ENCODE assay signal across 9 cellular contexts in genomic region chr20:50844430-50845100, GRCh38. TPM values are rescaled to one million over a fixed set of nuclear protein-coding genes. Genes with fewer than 3 reads are reported as not detected.
A peak's percentile ranks its signal among the peaks of the same experiment; 100 is the strongest.
DNase-seq lines count a peak whose midpoint lies in the region; ATAC-seq, FAIRE-seq and TF ChIP-seq lines count a peak whose summit lies in the region.
"Had no signal": no experiment of that assay in that cellular context is flagged by ENCODE, and none has a peak within 500 bp of the region (broad histone marks: within the 10 kb centered on the region; RNA-seq: fewer than 3 reads in every experiment).

No MANE protein-coding gene starts in this region.

- no peak for TF ChIP-seq POLR2A in transverse colon (IDR thresholded peaks at IDR 0.05)

- TF ChIP-seq EP300 in transverse colon (IDR thresholded peaks at IDR 0.05; ENCODE audit: low read depth), result no peak

- TF ChIP-seq CTCF in GM13976 (IDR thresholded peaks at IDR 0.05; ENCODE audit: borderline replicate concordance, control extremely low read depth, extremely low read depth, insufficient read depth, missing control alignments) (no peak), ascending aorta (IDR thresholded peaks at IDR 0.05) (no peak), transverse colon (IDR thresholded peaks at IDR 0.05) (no peak)

- ATAC-seq in GM21528 (IDR thresholded peaks at IDR 0.05; ENCODE audit: low FRiP score, unreplicated experiment), result peak; percentile 93

- FAIRE-seq in frontal cortex (lab: Jason Lieb, UNC), result no peak

- H3K27ac ChIP-seq in ascending aorta (peak overlapping the region; percentile 33 to 61), transverse colon (no peak overlapping the region)

- 66% methylated on average over 8 of the region's 9 CpGs; no CpG with 5 or more reads in 1 of the 2 donors for WGBS in transverse colon (ENCODE audit: low coverage in 1 of 2), 2 donors

- H3K36me3 ChIP-seq in ascending aorta (no peaks in the 10 kb centered on the region), transverse colon (no peaks in the 10 kb centered on the region)
- H3K36me3 ChIP-seq: Peyer's patch had no signal

- peaks cover 4 to 28% of the 10 kb centered on the region in 2 donors for H3K4me1 ChIP-seq in ascending aorta
- H3K4me1 ChIP-seq in transverse colon, result peaks cover 0 to 13% (median 11%) of the 10 kb centered on the region in 4 donors

- H3K27me3 ChIP-seq in ascending aorta, result no peaks in the 10 kb centered on the region
- no peaks in the 10 kb centered on the region for H3K27me3 ChIP-seq in transverse colon
- H3K27me3 ChIP-seq: Peyer's patch had no signal

- peak; percentile 93 for DNase-seq in GM13976 (ENCODE audit: low spot score)
- peak; percentile 95 for DNase-seq in HT1080 (ENCODE audit: low read depth)
- DNase-seq in ascending aorta (ENCODE audit: low spot score in 2 of 2), result peak; percentile 48 to 85
- DNase-seq in stimulated activated CD4-positive, alpha-beta T cell treated with anti-CD3 and anti-CD28 coated beads, Interleukin-1b, Interleukin-23, amount 100 ng/mL, for 48 hours, result peak; percentile 52
- no peak for DNase-seq in transverse colon
- DNase-seq in HuH-7.5 (ENCODE audit: low spot score), result no peak
- DNase-seq in frontal cortex (ENCODE audit: low spot score in 2 of 2), result no peak

- intact Hi-C loops in ascending aorta (cut with DNase I) (loop anchor here (2.0 kb wide), 1 partner anchor 20 kb away; no protein-coding TSS in a partner anchor), transverse colon (cut with DNase I; ENCODE audit: low total_unique reads) (no loop called here)

- in situ Hi-C loops in GM13976 (cut with MboI; ENCODE audit: low sequenced_read_pairs, unreplicated experiment), result no loop called here
- in situ Hi-C loops in transverse colon (cut with MboI; ENCODE audit: low pct_ligation_motif_present in 1 of 4, low pct_unique_long_range_greater_than_20kb in 1 of 4, low sequenced_read_pairs in 3 of 4), result no loop called here

- H3K4me3 ChIP-seq in ascending aorta, result no peak overlapping the region
- no peak overlapping the region for H3K4me3 ChIP-seq in transverse colon
- H3K4me3 ChIP-seq: Peyer's patch had no signal

- H3K9me3 ChIP-seq in ascending aorta (no peaks in the 10 kb centered on the region), transverse colon (no peaks in the 10 kb centered on the region)
- H3K9me3 ChIP-seq: Peyer's patch had no signal

RNA-seq across cellular contexts. Expression of gene BCAS4, which starts 49.7 kb away (rescaled TPM):
- total RNA-seq in HT1080 (2014; rRNA removed; shearing (Covaris generic)), result 24.6 and 27.1 TPM in 2 replicates
- polyA plus RNA-seq in HT1080 (2015; cell fraction: cytosol; rRNA removed), result 8.6 and 9.6 TPM in 2 replicates
- 2.8 and 4.4 TPM in 2 replicates for polyA plus RNA-seq in HT1080 (2015; cell fraction: nucleus; rRNA removed)
- total RNA-seq in ascending aorta, result 0.85 TPM
- total RNA-seq in transverse colon, result 10 to 100 TPM in 1 of 4 donors, 1 to 10 TPM in 2, not detected in 1; 3.3 to 16.5 (median 4.0) TPM
- total RNA-seq in frontal cortex, result 11.4 TPM

Comparison
In these comparisons a context has a peak if more than half of its experiments do, and no peak if none do; other contexts are left out.
1. DNase-seq: peak in GM13976 (single experiment), HT1080 (single experiment), ascending aorta (2 of 2) and stimulated activated CD4-positive, alpha-beta T cell treated with anti-CD3 and anti-CD28 coated beads, Interleukin-1b, Interleukin-23, amount 100 ng/mL, for 48 hours (single experiment); none in transverse colon (single experiment), HuH-7.5 (single experiment) and frontal cortex (0 of 2).
2. H3K27ac ChIP-seq: peak in ascending aorta (2 of 2); none in transverse colon (0 of 4).